In genomic region chr12:109999649-109999971, GRCh38 we compare ENCODE assay signal across 8 cellular contexts. TPM values are rescaled to one million over a fixed set of nuclear protein-coding genes. Genes with fewer than 3 reads are reported as not detected.
DNase-seq lines count a peak whose midpoint lies in the region; ATAC-seq and TF ChIP-seq lines count a peak whose summit lies in the region.

No MANE protein-coding gene starts in this region.

- H3K4me1 ChIP-seq in heart right ventricle (peaks cover 0 to 63% (median 35%) of the 10 kb centered on the region in 9 donors), breast epithelium (peaks cover 0 to 15% of the 10 kb centered on the region in 2 donors), mucosa of descending colon (ENCODE audit: low read depth) (peaks cover 28% of the 10 kb centered on the region), aorta (ENCODE audit: control insufficient read depth in 1 of 2, insufficient read depth in 2 of 2, low read length in 2 of 2) (peaks cover 2 to 3% of the 10 kb centered on the region in 2 donors)

- ATAC-seq in heart right ventricle, result no peak
- no peak for ATAC-seq in mucosa of descending colon
- no peak for ATAC-seq in aorta (ENCODE audit: low FRiP score)
- no peak for ATAC-seq in HG02642 (IDR thresholded peaks at IDR 0.05; ENCODE audit: poor library complexity, unreplicated experiment)
- no peak for ATAC-seq in HG03045 (IDR thresholded peaks at IDR 0.05; ENCODE audit: unreplicated experiment)

- WGBS in heart right ventricle, 2 donors, result 0 to 1% methylated on average over 22 to 27 of the region's 27 CpGs
- 1% methylated on average over 27 of the region's 27 CpGs for WGBS in aorta, 2 donors

- H3K4me3 ChIP-seq in heart right ventricle (peak overlapping the region; percentile 76 to 98 (median 92)), breast epithelium (peak overlapping the region; percentile 96 to 99 (median 99)), mucosa of descending colon (peak overlapping the region; percentile 95), aorta (ENCODE audit: low read length in 2 of 2) (peak overlapping the region; percentile 82 to 93)

- intact Hi-C loops in heart right ventricle (cut with DNase I), result loop anchor here in 1 of 10 donors (10.0 kb wide), 1 partner anchor 55 kb away; no protein-coding TSS in a partner anchor
- intact Hi-C loops in cardiac septum (cut with DNase I), result loop anchor here (5.0 kb wide), 2 partner anchors 43 to 97 kb away; partner anchors contain the start of gene TCHP
- intact Hi-C loops in breast epithelium (cut with DNase I; ENCODE audit: low total_unique reads), result no loop called here
- intact Hi-C loops in mucosa of descending colon (cut with DNase I, micrococcal nuclease), result no loop called here
- intact Hi-C loops in aorta (cut with DNase I), result loop anchor here in 1 of 2 donors (5.0 kb wide), 1 partner anchor 47 kb away; no protein-coding TSS in a partner anchor

- no peaks in the 10 kb centered on the region for H3K9me3 ChIP-seq in heart right ventricle
- no peaks in the 10 kb centered on the region for H3K9me3 ChIP-seq in breast epithelium
- H3K9me3 ChIP-seq in mucosa of descending colon, result no peaks in the 10 kb centered on the region
- no peaks in the 10 kb centered on the region for H3K9me3 ChIP-seq in aorta (ENCODE audit: control insufficient read depth, low read length)

- TF ChIP-seq CTCF in heart right ventricle (IDR thresholded peaks at IDR 0.05) (no peak), breast epithelium (IDR thresholded peaks at IDR 0.05) (no peak), mucosa of descending colon (IDR thresholded peaks at IDR 0.05) (no peak)

- no peak for TF ChIP-seq POLR2A in breast epithelium (IDR thresholded peaks at IDR 0.05)

- H3K27ac ChIP-seq in heart right ventricle, result peak overlapping the region in 9 of 10 donors; percentile 73 to 97 (median 87)
- H3K27ac ChIP-seq in breast epithelium, result peak overlapping the region; percentile 86 to 91
- H3K27ac ChIP-seq in aorta (ENCODE audit: low read depth in 1 of 2, low read length in 2 of 2), result peak overlapping the region in 1 of 2 donors; percentile 9

- no peak for DNase-seq in heart right ventricle
- no peak for DNase-seq in cardiac septum (ENCODE audit: low spot score)
- no peak for DNase-seq in breast epithelium (ENCODE audit: low spot score in 2 of 2)
- peak in 2 of 3 donors; percentile 36 to 73 for DNase-seq in mucosa of descending colon
- DNase-seq in aorta, result peak; percentile 52 to 81
- no peak for DNase-seq in CD1c-positive myeloid dendritic cell (ENCODE audit: extremely low spot score)

- H3K36me3 ChIP-seq in heart right ventricle, result peaks cover 0 to 14% (median 0%) of the 10 kb centered on the region in 9 donors
- no peaks in the 10 kb centered on the region for H3K36me3 ChIP-seq in breast epithelium
- H3K36me3 ChIP-seq in mucosa of descending colon (ENCODE audit: low read depth), result no peaks in the 10 kb centered on the region
- no peaks in the 10 kb centered on the region for H3K36me3 ChIP-seq in aorta (ENCODE audit: control insufficient read depth in 1 of 2, insufficient read depth in 2 of 2, low read length in 1 of 2)

- H3K27me3 ChIP-seq in heart right ventricle (no peaks in the 10 kb centered on the region), breast epithelium (no peaks in the 10 kb centered on the region), aorta (ENCODE audit: control insufficient read depth in 1 of 2, insufficient read depth in 2 of 2, low read length in 1 of 2) (no peaks in the 10 kb centered on the region)

RNA-seq across cellular contexts. Expression of gene ANKRD13A, which starts 0.4 kb away (rescaled TPM):
- 10 to 100 TPM; 15.3 to 29.0 (median 18.6) TPM for total RNA-seq in heart right ventricle
- polyA plus RNA-seq in heart right ventricle, result 10 to 100 TPM; 14.0 to 25.7 TPM
- total RNA-seq in cardiac septum, result 15.5 TPM
- 100 to 1,000 TPM in 1 of 3 donors, 10 to 100 TPM in 2; 66.4 to 172 (median 88.2) TPM for total RNA-seq in breast epithelium
- total RNA-seq in mucosa of descending colon, result 10 to 100 TPM; 56.0 to 75.2 (median 63.9) TPM
- 10 to 100 TPM; 50.0 to 61.9 TPM for total RNA-seq in aorta
- 10 to 100 TPM; 16.5 to 24.7 TPM for polyA plus RNA-seq in aorta

RNA-seq across cellular contexts. Expression of gene GIT2, which starts 3.4 kb away (rescaled TPM):
- total RNA-seq in heart right ventricle, result 10 to 100 TPM; 31.7 to 44.9 (median 40.1) TPM
- polyA plus RNA-seq in heart right ventricle, result 10 to 100 TPM; 17.8 to 21.5 TPM
- total RNA-seq in cardiac septum, result 31.2 TPM
- 10 to 100 TPM; 41.3 to 53.1 (median 42.6) TPM for total RNA-seq in breast epithelium
- total RNA-seq in mucosa of descending colon, result 10 to 100 TPM; 33.3 to 46.2 (median 39.6) TPM
- total RNA-seq in aorta, result 10 to 100 TPM; 54.3 to 78.0 TPM
- polyA plus RNA-seq in aorta, result 10 to 100 TPM in 1 of 2 donors, 1 to 10 TPM in 1; 9.3 to 24.8 TPM

RNA-seq across cellular contexts. Expression of gene C12orf76, which starts 48.7 kb away (rescaled TPM):
- total RNA-seq in heart right ventricle, result 1 to 10 TPM; 3.7 to 8.3 (median 5.3) TPM
- 1 to 10 TPM; 5.9 to 7.8 TPM for polyA plus RNA-seq in heart right ventricle
- total RNA-seq in cardiac septum, result 6.4 TPM
- total RNA-seq in breast epithelium, result 10 to 100 TPM; 16.0 to 19.3 (median 18.1) TPM
- 10 to 100 TPM in 1 of 3 donors, 1 to 10 TPM in 2; 8.5 to 12.5 (median 8.8) TPM for total RNA-seq in mucosa of descending colon
- total RNA-seq in aorta, result 10 to 100 TPM; 10.5 to 18.1 TPM
- 10 to 100 TPM; 17.8 to 18.4 TPM for polyA plus RNA-seq in aorta

Comparison
In these comparisons a context has a peak if more than half of its experiments do, and no peak if none do; other contexts are left out.
1. DNase-seq: peak in mucosa of descending colon (2 of 3) and aorta (2 of 2); none in heart right ventricle (0 of 2), cardiac septum (single experiment), breast epithelium (0 of 2) and CD1c-positive myeloid dendritic cell (single experiment).
2. Peak in every context shown above with its lines, with median percentiles within 50 percentile points of each other: H3K4me3 ChIP-seq.